Comparison of ENCODE assay signal across 23 cellular contexts in the genomic region with DNA sequence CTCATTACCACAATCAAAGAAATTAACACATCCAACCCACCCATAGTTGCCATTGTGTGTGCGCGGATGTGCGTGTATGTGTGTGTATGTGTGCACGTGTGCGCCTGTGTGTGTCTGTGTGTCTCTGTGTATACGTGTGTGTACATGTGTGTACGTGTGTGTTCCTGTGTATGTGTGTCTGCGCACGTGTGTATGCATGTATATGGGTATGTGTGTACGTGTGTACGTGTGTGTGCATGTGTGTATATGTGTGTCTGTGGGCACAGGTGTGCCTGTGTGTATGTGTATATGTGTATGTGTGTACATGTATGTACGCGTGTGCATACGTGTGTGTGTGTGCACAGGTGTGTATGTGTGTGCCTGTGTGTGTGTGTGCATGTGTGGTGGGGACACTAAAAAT. TPM values are rescaled to one million over a fixed set of nuclear protein-coding genes. Genes with fewer than 3 reads are reported as not detected.
"Had no signal": no experiment of that assay in that cellular context is flagged by ENCODE, and none has a peak within 500 bp of the region (broad histone marks: within the 10 kb centered on the region; RNA-seq: fewer than 3 reads in every experiment).

No MANE protein-coding gene starts in this region.

- H3K9me3 Mint-ChIP-seq: activated CD4-positive, alpha-beta memory T cell treated with anti-CD3 and anti-CD28 coated beads, Interleukin-2, amount 10 ng/mL, durations not matched to agents 7 days and 5 days; activated naive CD8-positive, alpha-beta T cell treated with anti-CD3 and anti-CD28 coated beads, Interleukin-2, amount 10 ng/mL, durations not matched to agents 7 days and 5 days had no signal

- H3K27ac Mint-ChIP-seq: activated CD4-positive, alpha-beta memory T cell treated with anti-CD3 and anti-CD28 coated beads, Interleukin-2, amount 10 ng/mL, durations not matched to agents 7 days and 5 days; activated CD8-positive, alpha-beta memory T cell treated with anti-CD3 and anti-CD28 coated beads, Interleukin-2, amount 10 ng/mL, durations not matched to agents 7 days and 5 days; activated naive CD8-positive, alpha-beta T cell treated with anti-CD3 and anti-CD28 coated beads, Interleukin-2, amount 10 ng/mL, durations not matched to agents 7 days and 5 days had no signal

- H3K4me3 Mint-ChIP-seq: activated CD4-positive, alpha-beta memory T cell treated with anti-CD3 and anti-CD28 coated beads, Interleukin-2, amount 10 ng/mL, durations not matched to agents 7 days and 5 days; activated CD8-positive, alpha-beta memory T cell treated with anti-CD3 and anti-CD28 coated beads, Interleukin-2, amount 10 ng/mL, durations not matched to agents 7 days and 5 days; activated naive CD8-positive, alpha-beta T cell treated with anti-CD3 and anti-CD28 coated beads, Interleukin-2, amount 10 ng/mL, durations not matched to agents 7 days and 5 days had no signal

- H3K4me3 ChIP-seq: tibial nerve, vagina had no signal

- DNase-seq: activated CD4-positive, alpha-beta memory T cell treated with anti-CD3 and anti-CD28 coated beads, Interleukin-2, amount 10 ng/mL, durations not matched to agents 7 days and 5 days; activated CD4-positive, alpha-beta T cell treated with anti-CD3 and anti-CD28 coated beads for 48 hours; activated CD4-positive, CD25-positive, alpha-beta regulatory T cell; activated CD8-positive, alpha-beta memory T cell treated with anti-CD3 and anti-CD28 coated beads, Interleukin-2, amount 10 ng/mL, durations not matched to agents 7 days and 5 days; activated naive CD4-positive, alpha-beta T cell; activated naive CD8-positive, alpha-beta T cell treated with anti-CD3 and anti-CD28 coated beads, Interleukin-2, amount 10 ng/mL, durations not matched to agents 7 days and 5 days; amygdala; dermis blood vessel endothelial cell; effector memory CD4-positive, alpha-beta T cell; foreskin keratinocyte; hypothalamus; islet precursor cell; midbrain; stimulated activated CD4-positive, alpha-beta T cell treated with anti-CD3 and anti-CD28 coated beads, Interleukin-12 subunit alpha, Interleukin-12 subunit beta, amount 100 ng/mL, for 4 hours; stimulated activated CD4-positive, alpha-beta T cell treated with anti-CD3 and anti-CD28 coated beads, Interleukin-1b, Interleukin-23, amount 100 ng/mL, for 48 hours; stimulated activated CD8-positive, alpha-beta memory T cell treated with anti-CD3 and anti-CD28 coated beads, Interleukin-4, amount 100 ng/mL, for 48 hours; stimulated activated naive CD4-positive, alpha-beta T cell; T1000 had no signal

- ATAC-seq: activated CD8-positive, alpha-beta memory T cell treated with anti-CD3 and anti-CD28 coated beads, Interleukin-2, amount 10 ng/mL, durations not matched to agents 7 days and 5 days; foreskin keratinocyte; left lobe of liver had no signal

- H3K9me3 ChIP-seq: tibial nerve, vagina had no signal

- H3K36me3 ChIP-seq: tibial nerve had no signal

- H3K4me1 Mint-ChIP-seq: activated CD4-positive, alpha-beta memory T cell treated with anti-CD3 and anti-CD28 coated beads, Interleukin-2, amount 10 ng/mL, durations not matched to agents 7 days and 5 days; activated CD8-positive, alpha-beta memory T cell treated with anti-CD3 and anti-CD28 coated beads, Interleukin-2, amount 10 ng/mL, durations not matched to agents 7 days and 5 days; activated naive CD8-positive, alpha-beta T cell treated with anti-CD3 and anti-CD28 coated beads, Interleukin-2, amount 10 ng/mL, durations not matched to agents 7 days and 5 days had no signal

- FAIRE-seq: endothelial cell of umbilical vein had no signal

- H3K36me3 Mint-ChIP-seq: activated CD8-positive, alpha-beta memory T cell treated with anti-CD3 and anti-CD28 coated beads, Interleukin-2, amount 10 ng/mL, durations not matched to agents 7 days and 5 days; activated naive CD8-positive, alpha-beta T cell treated with anti-CD3 and anti-CD28 coated beads, Interleukin-2, amount 10 ng/mL, durations not matched to agents 7 days and 5 days had no signal

- H3K27ac ChIP-seq: foreskin keratinocyte had no signal

- H3K27me3 Mint-ChIP-seq: progenitor cell of endocrine pancreas had no signal

- H3K27me3 ChIP-seq: foreskin keratinocyte, tibial nerve, vagina had no signal

RNA-seq across cellular contexts. Expression of a gene that starts 48.9 kb away (rescaled TPM):
- total RNA-seq: activated CD4-positive, alpha-beta memory T cell treated with anti-CD3 and anti-CD28 coated beads, Interleukin-2, amount 10 ng/mL, durations not matched to agents 7 days and 5 days; activated CD8-positive, alpha-beta memory T cell treated with anti-CD3 and anti-CD28 coated beads, Interleukin-2, amount 10 ng/mL, durations not matched to agents 7 days and 5 days; activated naive CD8-positive, alpha-beta T cell treated with anti-CD3 and anti-CD28 coated beads, Interleukin-2, amount 10 ng/mL, durations not matched to agents 7 days and 5 days had no signal
